8 cellular contexts compared by ENCODE assay signal in genomic region chr17:78708510-78708973, GRCh38.
DNase-seq lines count a peak whose midpoint lies in the region; TF ChIP-seq lines count a peak whose summit lies in the region.

No MANE protein-coding gene starts in this region.

- intact Hi-C loops in uterus (cut with DNase I; ENCODE audit: low total_unique reads), result no loop called here

- H3K4me3 ChIP-seq in MG63 (no peak overlapping the region), SJSA1 (no peak overlapping the region), parathyroid adenoma (ENCODE audit: low read depth, low read length) (no peak overlapping the region), uterus (no peak overlapping the region)

- no peak overlapping the region for H2AFZ ChIP-seq in parathyroid adenoma

- DNase-seq in 8988T, result peak; percentile 65
- DNase-seq in GM13976 (ENCODE audit: low spot score), result peak; percentile 54
- DNase-seq in MG63, result peak; percentile 71
- peak; percentile 62 to 82 for DNase-seq in SJSA1 (ENCODE audit: low read depth in 1 of 2, low spot score in 2 of 2)
- peak; percentile 71 for DNase-seq in glutamatergic neuron
- DNase-seq in uterus, result peak; percentile 38 to 58

- H3K36me3 ChIP-seq in MG63 (no peaks in the 10 kb centered on the region; the same call in 1 of the 2 replicates), SJSA1 (peaks cover 6% of the 10 kb centered on the region; the same call in 1 of the 2 replicates), parathyroid adenoma (ENCODE audit: control insufficient read depth, insufficient read depth, low read length) (no peaks in the 10 kb centered on the region), uterus (no peaks in the 10 kb centered on the region)

- peaks cover 15% of the 10 kb centered on the region for H3K79me2 ChIP-seq in parathyroid adenoma

- H3K9me3 ChIP-seq in MG63 (no peaks in the 10 kb centered on the region), SJSA1 (replicated peaks) (no peaks in the 10 kb centered on the region), parathyroid adenoma (ENCODE audit: control insufficient read depth, low read length) (no peaks in the 10 kb centered on the region), uterus (no peaks in the 10 kb centered on the region)

- TF ChIP-seq CTCF in GM13976 (IDR thresholded peaks at IDR 0.05; ENCODE audit: borderline replicate concordance, control extremely low read depth, extremely low read depth, insufficient read depth, missing control alignments) (peak; percentile 61), glutamatergic neuron (IDR thresholded peaks at IDR 0.05; ENCODE audit: partially characterized antibody, unreplicated experiment) (peak; percentile 70), parathyroid adenoma (IDR thresholded peaks at IDR 0.05) (peak; percentile 84), uterus (IDR thresholded peaks at IDR 0.05) (peak; percentile 69 to 79 (median 73))

- H3K4me1 Mint-ChIP-seq in activated naive CD4-positive, alpha-beta T cell treated with anti-CD3 and anti-CD28 coated beads, Interleukin-2, amount 50 U/mL, for 24 hours, result peaks cover 66% of the 10 kb centered on the region
- H3K4me1 Mint-ChIP-seq in glutamatergic neuron (ENCODE audit: low read depth, unreplicated experiment), result no peaks in the 10 kb centered on the region

- peaks cover 8% of the 10 kb centered on the region for H3K36me3 Mint-ChIP-seq in activated naive CD4-positive, alpha-beta T cell treated with anti-CD3 and anti-CD28 coated beads, Interleukin-2, amount 50 U/mL, for 24 hours
- H3K36me3 Mint-ChIP-seq in glutamatergic neuron (ENCODE audit: unreplicated experiment), result no peaks in the 10 kb centered on the region

- H3K27ac Mint-ChIP-seq in activated naive CD4-positive, alpha-beta T cell treated with anti-CD3 and anti-CD28 coated beads, Interleukin-2, amount 50 U/mL, for 24 hours, result peak overlapping the region; percentile 93
- no peak overlapping the region for H3K27ac Mint-ChIP-seq in glutamatergic neuron (ENCODE audit: unreplicated experiment)

- H3K9me3 Mint-ChIP-seq in activated naive CD4-positive, alpha-beta T cell treated with anti-CD3 and anti-CD28 coated beads, Interleukin-2, amount 50 U/mL, for 24 hours, result no peaks in the 10 kb centered on the region
- no peaks in the 10 kb centered on the region for H3K9me3 Mint-ChIP-seq in glutamatergic neuron (ENCODE audit: unreplicated experiment)

- H3K4me3 Mint-ChIP-seq in activated naive CD4-positive, alpha-beta T cell treated with anti-CD3 and anti-CD28 coated beads, Interleukin-2, amount 50 U/mL, for 24 hours, result peak overlapping the region; percentile 55
- no peak overlapping the region for H3K4me3 Mint-ChIP-seq in glutamatergic neuron (ENCODE audit: unreplicated experiment)

- no peak for TF ChIP-seq POLR2A in uterus (IDR thresholded peaks at IDR 0.05)

- H3K27ac ChIP-seq in SJSA1, result no peak overlapping the region
- peak overlapping the region; percentile 48 for H3K27ac ChIP-seq in parathyroid adenoma
- H3K27ac ChIP-seq in uterus, result no peak overlapping the region

- H3K27me3 ChIP-seq in MG63, result no peaks in the 10 kb centered on the region
- no peaks in the 10 kb centered on the region for H3K27me3 ChIP-seq in SJSA1 (replicated peaks)
- H3K27me3 ChIP-seq in parathyroid adenoma (ENCODE audit: control insufficient read depth, insufficient read depth, low read length), result no peaks in the 10 kb centered on the region
- H3K27me3 ChIP-seq in uterus, result no peaks in the 10 kb centered on the region

- H3K4me2 ChIP-seq in parathyroid adenoma (ENCODE audit: low read length), result no peak overlapping the region

- H3K9ac ChIP-seq in parathyroid adenoma, result no peak overlapping the region

- in situ Hi-C loops in GM13976 (cut with MboI; ENCODE audit: low sequenced_read_pairs, unreplicated experiment), result no loop called here

- H3K4me1 ChIP-seq in SJSA1 (replicated peaks) (peaks cover 4% of the 10 kb centered on the region; the same call in 1 of the 2 replicates), parathyroid adenoma (peaks cover 17% of the 10 kb centered on the region), uterus (no peaks in the 10 kb centered on the region)

- no peaks in the 10 kb centered on the region for H3K27me3 Mint-ChIP-seq in activated naive CD4-positive, alpha-beta T cell treated with anti-CD3 and anti-CD28 coated beads, Interleukin-2, amount 50 U/mL, for 24 hours
- H3K27me3 Mint-ChIP-seq in glutamatergic neuron (ENCODE audit: unreplicated experiment), result no peaks in the 10 kb centered on the region
